10 cellular contexts compared by ENCODE assay signal in genomic region chr10:34538291-34538829, GRCh38.
DNase-seq lines count a peak whose midpoint lies in the region; ATAC-seq and TF ChIP-seq lines count a peak whose summit lies in the region.
"Had no signal": no experiment of that assay in that cellular context is flagged by ENCODE, and none has a peak within 500 bp of the region (broad histone marks: within the 10 kb centered on the region; RNA-seq: fewer than 3 reads in every experiment).

No MANE protein-coding gene starts in this region.

- H3K27ac Mint-ChIP-seq in stimulated activated effector memory CD8-positive, alpha-beta T cell treated with anti-CD3 and anti-CD28 coated beads, Interleukin-12 subunit alpha, Interleukin-12 subunit beta, amount 100 ng/mL, for 72 hours, result no peak overlapping the region
- H3K27ac Mint-ChIP-seq: CD4-positive, CD25-positive, alpha-beta regulatory T cell had no signal

- no peaks in the 10 kb centered on the region for H3K9me3 Mint-ChIP-seq in stimulated activated effector memory CD8-positive, alpha-beta T cell treated with anti-CD3 and anti-CD28 coated beads, Interleukin-12 subunit alpha, Interleukin-12 subunit beta, amount 100 ng/mL, for 72 hours

- no peaks in the 10 kb centered on the region for H3K36me3 Mint-ChIP-seq in stimulated activated effector memory CD8-positive, alpha-beta T cell treated with anti-CD3 and anti-CD28 coated beads, Interleukin-12 subunit alpha, Interleukin-12 subunit beta, amount 100 ng/mL, for 72 hours
- H3K36me3 Mint-ChIP-seq: CD4-positive, CD25-positive, alpha-beta regulatory T cell had no signal

- ATAC-seq in GM19438 (IDR thresholded peaks at IDR 0.05; ENCODE audit: low read depth, unreplicated experiment), result peak; percentile 63
- ATAC-seq in HG03342 (IDR thresholded peaks at IDR 0.05; ENCODE audit: unreplicated experiment), result peak; percentile 38
- ATAC-seq in stimulated activated effector memory CD8-positive, alpha-beta T cell treated with anti-CD3 and anti-CD28 coated beads, Interleukin-12 subunit alpha, Interleukin-12 subunit beta, amount 100 ng/mL, for 72 hours, result no peak
- ATAC-seq in esophagus mucosa, result no peak
- ATAC-seq in omental fat pad (ENCODE audit: low FRiP score), result no peak

- TF ChIP-seq CTCF in omental fat pad (IDR thresholded peaks at IDR 0.05), result no peak

- H3K4me1 Mint-ChIP-seq in stimulated activated effector memory CD8-positive, alpha-beta T cell treated with anti-CD3 and anti-CD28 coated beads, Interleukin-12 subunit alpha, Interleukin-12 subunit beta, amount 100 ng/mL, for 72 hours, result no peaks in the 10 kb centered on the region

- DNase-seq in ACHN, result peak; percentile 11
- DNase-seq in fibroblast of gingiva (ENCODE audit: low read depth), result peak; percentile 12
- no peak for DNase-seq in stimulated activated effector memory CD8-positive, alpha-beta T cell treated with anti-CD3 and anti-CD28 coated beads, Interleukin-12 subunit alpha, Interleukin-12 subunit beta, amount 100 ng/mL, for 72 hours (ENCODE audit: low spot score in 2 of 2)
- DNase-seq in stimulated activated CD8-positive, alpha-beta memory T cell treated with anti-CD3 and anti-CD28 coated beads, Interleukin-4, amount 100 ng/mL, for 48 hours, result no peak
- DNase-seq in omental fat pad (ENCODE audit: low spot score), result no peak
- DNase-seq: activated CD4-positive, CD25-positive, alpha-beta regulatory T cell; CD4-positive, CD25-positive, alpha-beta regulatory T cell had no signal

- no peak overlapping the region for H3K4me3 Mint-ChIP-seq in stimulated activated effector memory CD8-positive, alpha-beta T cell treated with anti-CD3 and anti-CD28 coated beads, Interleukin-12 subunit alpha, Interleukin-12 subunit beta, amount 100 ng/mL, for 72 hours
- H3K4me3 Mint-ChIP-seq: CD4-positive, CD25-positive, alpha-beta regulatory T cell had no signal

- in situ Hi-C loops in ACHN (cut with HindIII; ENCODE audit: low pct_ligation_motif_present, low pct_unique_long_range_greater_than_20kb, low sequenced_read_pairs), result no loop called here

Comparison
In these comparisons a context has a peak if more than half of its experiments do, and no peak if none do; other contexts are left out.
1. DNase-seq: peak in ACHN (single experiment) and fibroblast of gingiva (single experiment); none in stimulated activated effector memory CD8-positive, alpha-beta T cell treated with anti-CD3 and anti-CD28 coated beads, Interleukin-12 subunit alpha, Interleukin-12 subunit beta, amount 100 ng/mL, for 72 hours (0 of 2), stimulated activated CD8-positive, alpha-beta memory T cell treated with anti-CD3 and anti-CD28 coated beads, Interleukin-4, amount 100 ng/mL, for 48 hours (single experiment) and omental fat pad (single experiment).
2. ATAC-seq: peak in GM19438 (single experiment) and HG03342 (single experiment); none in stimulated activated effector memory CD8-positive, alpha-beta T cell treated with anti-CD3 and anti-CD28 coated beads, Interleukin-12 subunit alpha, Interleukin-12 subunit beta, amount 100 ng/mL, for 72 hours (single experiment), esophagus mucosa (single experiment) and omental fat pad (single experiment).